Comparison of ENCODE assay signal across 17 cellular contexts in the genomic region with DNA sequence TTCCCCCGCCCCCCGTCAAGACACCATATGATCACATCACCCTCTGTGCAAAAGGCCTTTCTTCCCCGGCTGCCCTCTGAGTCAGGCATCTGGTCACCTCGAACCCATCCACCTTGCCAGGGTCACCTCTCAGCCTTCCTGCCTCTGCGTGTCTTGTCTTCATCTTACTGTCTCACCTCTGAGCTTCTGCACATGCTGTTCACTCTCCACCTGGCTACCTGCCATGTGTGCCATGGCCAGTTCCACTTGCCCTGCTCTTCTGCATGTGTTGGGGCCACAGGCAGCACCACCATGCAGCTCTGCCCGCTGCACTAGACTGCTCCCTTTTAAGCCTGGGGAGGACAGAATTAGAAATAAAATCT. TPM values are rescaled to one million over a fixed set of nuclear protein-coding genes. Genes with fewer than 3 reads are reported as not detected.
DNase-seq lines count a peak whose midpoint lies in the region; ATAC-seq and TF ChIP-seq lines count a peak whose summit lies in the region.
"Had no signal": no experiment of that assay in that cellular context is flagged by ENCODE, and none has a peak within 500 bp of the region (broad histone marks: within the 10 kb centered on the region; RNA-seq: fewer than 3 reads in every experiment).

No MANE protein-coding gene starts in this region.

- no peak overlapping the region for H3K27ac ChIP-seq in CD4-positive, CD25-positive, alpha-beta regulatory T cell (ENCODE audit: insufficient read depth, low read length, poor library complexity, severe bottlenecking)
- H3K27ac ChIP-seq: HL-60, PC-9, SJCRH30 had no signal

- peak overlapping the region in 2 of 3 donors; percentile 84 to 85 for H3K27ac Mint-ChIP-seq in CD4-positive, CD25-positive, alpha-beta regulatory T cell
- H3K27ac Mint-ChIP-seq in effector memory CD8-positive, alpha-beta T cell, result peak overlapping the region; percentile 53 to 72
- H3K27ac Mint-ChIP-seq in osteocyte (ENCODE audit: unreplicated experiment) (no peak overlapping the region), Calu3 (ENCODE audit: unreplicated experiment) (no peak overlapping the region)
- H3K27ac Mint-ChIP-seq: CD4-positive, alpha-beta T cell; GM23338 had no signal

- no peak for DNase-seq in CD4-positive, CD25-positive, alpha-beta regulatory T cell
- DNase-seq in H7 (peak; percentile 22), osteocyte (ENCODE audit: extremely low spot score, unreplicated experiment) (peak; percentile 62), Calu3 (no peak), NCI-H774 (lab: John Stamatoyannopoulos, UW) (no peak), DMS 273 (lab: John Stamatoyannopoulos, UW; ENCODE audit: unreplicated experiment) (no peak)
- DNase-seq in effector memory CD8-positive, alpha-beta T cell, result no peak
- DNase-seq: AML-193; CD4-positive, alpha-beta T cell; DMS79 treated with DMSO at 0.1 percent for 48 hours; NCI-H2029 treated with DMSO at 0.1 percent for 48 hours; NCI-H2171 treated with DMSO at 0.1 percent for 48 hours; NCI-H446 treated with DMSO at 0.1 percent for 48 hours; PC-9; SJCRH30 had no signal

- H3K4me1 Mint-ChIP-seq in CD4-positive, CD25-positive, alpha-beta regulatory T cell, result peaks cover 4 to 18% (median 11%) of the 10 kb centered on the region in 4 donors
- peaks cover 16 to 19% of the 10 kb centered on the region in 2 donors for H3K4me1 Mint-ChIP-seq in effector memory CD8-positive, alpha-beta T cell (ENCODE audit: low read depth in 2 of 2)
- H3K4me1 Mint-ChIP-seq in osteocyte (ENCODE audit: unreplicated experiment), result no peaks in the 10 kb centered on the region
- H3K4me1 Mint-ChIP-seq in Calu3 (ENCODE audit: low read depth, unreplicated experiment), result no peaks in the 10 kb centered on the region

- no TSS peak for BruUV-seq in Calu3 (replicated peaks; lab: Mats Ljungman, UMichigan)

- H3K27me3 ChIP-seq in CD4-positive, CD25-positive, alpha-beta regulatory T cell (ENCODE audit: control insufficient read depth, insufficient read depth, low read length), result no peaks in the 10 kb centered on the region
- no peaks in the 10 kb centered on the region for H3K27me3 ChIP-seq in H7 (ENCODE audit: control insufficient read depth, insufficient read depth, low read length)
- H3K27me3 ChIP-seq: SJCRH30 had no signal

- no peaks in the 10 kb centered on the region for H3K4me1 ChIP-seq in CD4-positive, CD25-positive, alpha-beta regulatory T cell (ENCODE audit: control insufficient read depth, insufficient read depth, low read length, poor library complexity, severe bottlenecking)
- H3K4me1 ChIP-seq: SJCRH30 had no signal

- ATAC-seq in CD4-positive, CD25-positive, alpha-beta regulatory T cell (ENCODE audit: low read depth in 2 of 2), result no peak
- ATAC-seq in effector memory CD8-positive, alpha-beta T cell (replicated peaks), result no peak
- ATAC-seq: GM23338 had no signal

- no peaks in the 10 kb centered on the region for H3K27me3 Mint-ChIP-seq in CD4-positive, CD25-positive, alpha-beta regulatory T cell
- H3K27me3 Mint-ChIP-seq in effector memory CD8-positive, alpha-beta T cell, result no peaks in the 10 kb centered on the region
- H3K27me3 Mint-ChIP-seq in osteocyte (ENCODE audit: unreplicated experiment) (no peaks in the 10 kb centered on the region), Calu3 (ENCODE audit: unreplicated experiment) (no peaks in the 10 kb centered on the region)
- H3K27me3 Mint-ChIP-seq: CD4-positive, alpha-beta T cell had no signal

- H3K4me3 Mint-ChIP-seq in CD4-positive, CD25-positive, alpha-beta regulatory T cell, result peak overlapping the region in 1 of 4 donors; percentile 29
- H3K4me3 Mint-ChIP-seq in effector memory CD8-positive, alpha-beta T cell, result peak overlapping the region; percentile 45 to 62
- H3K4me3 Mint-ChIP-seq in osteocyte (ENCODE audit: unreplicated experiment) (no peak overlapping the region), Calu3 (ENCODE audit: low read depth, unreplicated experiment) (no peak overlapping the region)
- H3K4me3 Mint-ChIP-seq: CD4-positive, alpha-beta T cell; GM23338 had no signal

- intact Hi-C loops in Calu3 (cut with micrococcal nuclease; ENCODE audit: unreplicated experiment), result no loop called here

- H3K36me3 Mint-ChIP-seq in CD4-positive, CD25-positive, alpha-beta regulatory T cell, result peaks cover 25% of the 10 kb centered on the region
- H3K36me3 Mint-ChIP-seq in effector memory CD8-positive, alpha-beta T cell (ENCODE audit: insufficient read depth), result no peaks in the 10 kb centered on the region
- H3K36me3 Mint-ChIP-seq in osteocyte (ENCODE audit: unreplicated experiment), result peaks cover 22% of the 10 kb centered on the region
- no peaks in the 10 kb centered on the region for H3K36me3 Mint-ChIP-seq in Calu3 (ENCODE audit: insufficient read depth, unreplicated experiment)

- H3K9me3 ChIP-seq in CD4-positive, CD25-positive, alpha-beta regulatory T cell (ENCODE audit: control insufficient read depth in 2 of 2, low read length in 2 of 2), result no peaks in the 10 kb centered on the region
- H3K9me3 ChIP-seq: SJCRH30 had no signal

- CTCF ChIA-PET in Calu3 (lab: Charles Lee), result no interaction called here

- TF ChIP-seq CTCF in osteocyte (IDR thresholded peaks at IDR 0.05), result no peak
- no peak for TF ChIP-seq CTCF in Calu3 (IDR thresholded peaks at IDR 0.05; ENCODE audit: unreplicated experiment)

- H3K9me3 Mint-ChIP-seq in CD4-positive, CD25-positive, alpha-beta regulatory T cell, result peaks cover 0 to 2% (median 0%) of the 10 kb centered on the region in 7 donors
- H3K9me3 Mint-ChIP-seq in effector memory CD8-positive, alpha-beta T cell, result no peaks in the 10 kb centered on the region
- H3K9me3 Mint-ChIP-seq in osteocyte (ENCODE audit: unreplicated experiment) (no peaks in the 10 kb centered on the region), Calu3 (ENCODE audit: low read depth, unreplicated experiment) (no peaks in the 10 kb centered on the region)
- H3K9me3 Mint-ChIP-seq: CD4-positive, alpha-beta T cell had no signal

- H3K36me3 ChIP-seq in CD4-positive, CD25-positive, alpha-beta regulatory T cell (ENCODE audit: control insufficient read depth, insufficient read depth, low read length), result peaks cover 18% of the 10 kb centered on the region
- H3K36me3 ChIP-seq in H7 (replicated peaks; ENCODE audit: control insufficient read depth, insufficient read depth, low read length), result peaks cover 23% of the 10 kb centered on the region

- H3K4me3 ChIP-seq in CD4-positive, CD25-positive, alpha-beta regulatory T cell (ENCODE audit: low read depth, low read length), result no peak overlapping the region
- no peak overlapping the region for H3K4me3 ChIP-seq in H7 (ENCODE audit: insufficient read depth, low read depth, low read length)
- H3K4me3 ChIP-seq: GM23338, PC-9, SJCRH30 had no signal

RNA-seq across cellular contexts. Expression of a gene that starts 9.8 kb away (rescaled TPM):
- 4.1 TPM for total RNA-seq in CD4-positive, CD25-positive, alpha-beta regulatory T cell
- 1 to 10 TPM; 3.4 to 5.9 (median 4.5) TPM for polyA plus RNA-seq in CD4-positive, CD25-positive, alpha-beta regulatory T cell
- total RNA-seq in H7 (2014; rRNA removed; shearing (Covaris generic)), result 67.5 and 69.6 TPM in 2 replicates
- 19.6 and 20.4 TPM in 2 replicates for total RNA-seq in osteocyte
- 11.1 and 15.2 TPM in 2 replicates for total RNA-seq in Calu3 (2022)

RNA-seq across cellular contexts. Expression of a gene that starts 33.9 kb away (rescaled TPM):
- 6.9 TPM for total RNA-seq in CD4-positive, CD25-positive, alpha-beta regulatory T cell
- 1 to 10 TPM in 2 of 4 donors, under 1 TPM in 2; 0.70 to 1.8 (median 1.1) TPM for polyA plus RNA-seq in CD4-positive, CD25-positive, alpha-beta regulatory T cell
- total RNA-seq in H7 (2014; rRNA removed; shearing (Covaris generic)), result 11.5 and 15.0 TPM in 2 replicates
- total RNA-seq in osteocyte, result 48.4 and 50.8 TPM in 2 replicates
- total RNA-seq in Calu3 (2022), result 0.68 and 0.81 TPM in 2 replicates

Comparison
In these comparisons a context has a peak if more than half of its experiments do, and no peak if none do; other contexts are left out.
1. DNase-seq: peak in H7 (single experiment) and osteocyte (single experiment); none in CD4-positive, CD25-positive, alpha-beta regulatory T cell (0 of 3), effector memory CD8-positive, alpha-beta T cell (0 of 3), Calu3 (single experiment), NCI-H774 (single experiment) and DMS 273 (single experiment).
2. H3K27ac Mint-ChIP-seq: peak in CD4-positive, CD25-positive, alpha-beta regulatory T cell (2 of 3) and effector memory CD8-positive, alpha-beta T cell (2 of 2); none in osteocyte (single experiment) and Calu3 (single experiment).
3. H3K4me3 Mint-ChIP-seq: peak in effector memory CD8-positive, alpha-beta T cell (2 of 2); none in osteocyte (single experiment) and Calu3 (single experiment).